8 cellular contexts compared by ENCODE assay signal in the genomic region with DNA sequence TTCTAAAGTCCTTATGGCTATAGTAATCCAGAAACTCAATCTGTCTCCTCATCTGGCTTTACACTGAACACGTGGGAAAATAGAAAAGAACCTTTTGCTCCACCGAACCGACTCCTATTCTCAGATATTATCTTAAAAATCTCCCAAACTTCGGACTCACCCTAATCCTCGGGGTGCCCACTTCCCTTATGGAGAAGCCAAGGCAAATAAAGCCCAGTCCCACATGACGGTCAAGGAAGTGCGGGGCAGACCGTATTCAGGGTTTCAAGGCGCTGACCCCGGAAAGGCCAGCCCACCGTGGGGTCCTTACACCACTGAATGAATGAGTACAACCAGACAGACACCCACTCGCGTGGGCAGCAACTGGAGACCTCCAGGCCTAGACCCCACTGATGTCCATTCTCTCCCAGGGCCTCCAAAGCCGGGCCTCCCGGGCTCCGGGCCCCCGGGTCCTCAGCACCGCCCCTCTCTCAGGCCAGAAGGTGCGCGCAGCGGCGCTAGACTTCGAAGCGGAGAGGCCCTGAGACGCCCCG. TPM values are rescaled to one million over a fixed set of nuclear protein-coding genes. Genes with fewer than 3 reads are reported as not detected.
DNase-seq lines count a peak whose midpoint lies in the region; ATAC-seq and TF ChIP-seq lines count a peak whose summit lies in the region.

No MANE protein-coding gene starts in this region.

- H3K27ac ChIP-seq in CD4-positive, alpha-beta memory T cell (ENCODE audit: low read depth, low read length), result peak overlapping the region; percentile 99
- peak overlapping the region; percentile 94 for H3K27ac ChIP-seq in hepatocyte

- CTCF ChIA-PET in CD4-positive, alpha-beta memory T cell (lab: Charles Lee; ENCODE audit: partially characterized antibody), result interaction anchor here (1.2 to 3.9 kb wide), 3 partner anchors 11 to 276 kb away, joined by 4 to 25 read pairs (median 12); a partner anchor contains a TSS

- H3K36me3 ChIP-seq in CD4-positive, alpha-beta memory T cell (ENCODE audit: insufficient read depth, low read length), result peaks cover 20% of the 10 kb centered on the region
- H3K36me3 ChIP-seq in hepatocyte (replicated peaks; ENCODE audit: insufficient read depth, low read depth), result no peaks in the 10 kb centered on the region

- H3K4me1 Mint-ChIP-seq in CD4-positive, alpha-beta memory T cell, result peaks cover 28 to 64% (median 45%) of the 10 kb centered on the region in 4 donors
- peaks cover 34% of the 10 kb centered on the region for H3K4me1 Mint-ChIP-seq in activated T-helper 1 cell treated with anti-CD3 and anti-CD28 coated beads, Interleukin-12 subunit alpha, Interleukin-12 subunit beta, Interleukin-2, Interleukin-4 antibody, amounts not matched to agents 30 ng/mL and 10 ng/mL and 1 ng/mL, durations not matched to agents 14 hours and 24 hours and 36 hours (ENCODE audit: low read depth)
- peaks cover 44% of the 10 kb centered on the region for H3K4me1 Mint-ChIP-seq in stimulated activated effector memory CD8-positive, alpha-beta T cell treated with anti-CD3 and anti-CD28 coated beads, Interleukin-12 subunit alpha, Interleukin-12 subunit beta, amount 100 ng/mL, for 72 hours

- peak overlapping the region; percentile 89 to 98 for H3K4me3 ChIP-seq in CD4-positive, alpha-beta memory T cell (ENCODE audit: low read length in 2 of 2)
- peak overlapping the region; percentile 38 for H3K4me3 ChIP-seq in hepatocyte

- peaks cover 53% of the 10 kb centered on the region for H3K79me2 ChIP-seq in hepatocyte

- H3K27me3 ChIP-seq in CD4-positive, alpha-beta memory T cell (ENCODE audit: insufficient read depth, low read length), result no peaks in the 10 kb centered on the region
- H3K27me3 ChIP-seq in hepatocyte, result no peaks in the 10 kb centered on the region

- peak overlapping the region; percentile 97 for H3K4me2 ChIP-seq in hepatocyte

- no peaks in the 10 kb centered on the region for H3K9me3 ChIP-seq in CD4-positive, alpha-beta memory T cell (ENCODE audit: control insufficient read depth in 1 of 2, low read length in 2 of 2)
- H3K9me3 ChIP-seq in hepatocyte (ENCODE audit: low read depth), result no peaks in the 10 kb centered on the region

- peaks cover 42% of the 10 kb centered on the region for H3K4me1 ChIP-seq in CD4-positive, alpha-beta memory T cell (ENCODE audit: insufficient read depth, low read length)
- peaks cover 13% of the 10 kb centered on the region for H3K4me1 ChIP-seq in hepatocyte (ENCODE audit: insufficient read depth)

- no peak for DNase-seq in CD4-positive, alpha-beta memory T cell
- no peak for DNase-seq in activated T-helper 1 cell treated with anti-CD3 and anti-CD28 coated beads, Interleukin-12 subunit alpha, Interleukin-12 subunit beta, Interleukin-2, Interleukin-4 antibody, amounts not matched to agents 30 ng/mL and 10 ng/mL and 1 ng/mL, durations not matched to agents 14 hours and 24 hours and 36 hours (ENCODE audit: low spot score)
- peak; percentile 80 for DNase-seq in hepatocyte (ENCODE audit: low spot score)
- no peak for DNase-seq in stimulated activated effector memory CD8-positive, alpha-beta T cell treated with anti-CD3 and anti-CD28 coated beads, Interleukin-12 subunit alpha, Interleukin-12 subunit beta, amount 100 ng/mL, for 72 hours (ENCODE audit: low spot score in 2 of 2)
- DNase-seq in activated effector memory CD4-positive, alpha-beta T cell treated with anti-CD3 and anti-CD28 coated beads, Interleukin-2, amount 50 U/mL, for 16 hours, result no peak
- DNase-seq in cerebellar cortex (ENCODE audit: low spot score), result no peak

- no peaks in the 10 kb centered on the region for H3K9me2 ChIP-seq in hepatocyte (replicated peaks; ENCODE audit: insufficient read depth)

- peak overlapping the region; percentile 96 to 100 (median 99) for H3K27ac Mint-ChIP-seq in CD4-positive, alpha-beta memory T cell
- peak overlapping the region; percentile 95 for H3K27ac Mint-ChIP-seq in activated T-helper 1 cell treated with anti-CD3 and anti-CD28 coated beads, Interleukin-12 subunit alpha, Interleukin-12 subunit beta, Interleukin-2, Interleukin-4 antibody, amounts not matched to agents 30 ng/mL and 10 ng/mL and 1 ng/mL, durations not matched to agents 14 hours and 24 hours and 36 hours
- H3K27ac Mint-ChIP-seq in stimulated activated effector memory CD8-positive, alpha-beta T cell treated with anti-CD3 and anti-CD28 coated beads, Interleukin-12 subunit alpha, Interleukin-12 subunit beta, amount 100 ng/mL, for 72 hours, result peak overlapping the region; percentile 97

- H3K4me3 Mint-ChIP-seq in CD4-positive, alpha-beta memory T cell, result peak overlapping the region; percentile 91 to 98 (median 96)
- peak overlapping the region; percentile 99 for H3K4me3 Mint-ChIP-seq in activated T-helper 1 cell treated with anti-CD3 and anti-CD28 coated beads, Interleukin-12 subunit alpha, Interleukin-12 subunit beta, Interleukin-2, Interleukin-4 antibody, amounts not matched to agents 30 ng/mL and 10 ng/mL and 1 ng/mL, durations not matched to agents 14 hours and 24 hours and 36 hours
- H3K4me3 Mint-ChIP-seq in stimulated activated effector memory CD8-positive, alpha-beta T cell treated with anti-CD3 and anti-CD28 coated beads, Interleukin-12 subunit alpha, Interleukin-12 subunit beta, amount 100 ng/mL, for 72 hours, result peak overlapping the region; percentile 90

- ATAC-seq in GM21360 (IDR thresholded peaks at IDR 0.05; ENCODE audit: unreplicated experiment), result peak; percentile 18
- ATAC-seq in HG03565 (IDR thresholded peaks at IDR 0.05; ENCODE audit: unreplicated experiment), result peak; percentile 19
- ATAC-seq in stimulated activated effector memory CD8-positive, alpha-beta T cell treated with anti-CD3 and anti-CD28 coated beads, Interleukin-12 subunit alpha, Interleukin-12 subunit beta, amount 100 ng/mL, for 72 hours, result peak; percentile 60

- intact Hi-C loops in CD4-positive, alpha-beta memory T cell (cut with micrococcal nuclease), result loop anchor here (1.0 kb wide), 5 partner anchors 11 to 297 kb away; a partner anchor contains a TSS
- intact Hi-C loops in activated T-helper 1 cell treated with anti-CD3 and anti-CD28 coated beads, Interleukin-12 subunit alpha, Interleukin-12 subunit beta, Interleukin-2, Interleukin-4 antibody, amounts not matched to agents 30 ng/mL and 10 ng/mL and 1 ng/mL, durations not matched to agents 14 hours and 24 hours and 36 hours (cut with micrococcal nuclease), result loop anchor here (1.0 to 5.0 kb wide), 8 partner anchors 11 to 805 kb away; a partner anchor contains a TSS

- no peak for TF ChIP-seq CTCF in hepatocyte (IDR thresholded peaks at IDR 0.05; ENCODE audit: poor library complexity)

- H2AFZ ChIP-seq in hepatocyte, result peak overlapping the region; percentile 5

- H3K27me3 Mint-ChIP-seq in CD4-positive, alpha-beta memory T cell, result no peaks in the 10 kb centered on the region
- H3K27me3 Mint-ChIP-seq in activated T-helper 1 cell treated with anti-CD3 and anti-CD28 coated beads, Interleukin-12 subunit alpha, Interleukin-12 subunit beta, Interleukin-2, Interleukin-4 antibody, amounts not matched to agents 30 ng/mL and 10 ng/mL and 1 ng/mL, durations not matched to agents 14 hours and 24 hours and 36 hours (ENCODE audit: insufficient read depth), result no peaks in the 10 kb centered on the region

- POLR2A ChIA-PET in CD4-positive, alpha-beta memory T cell (lab: Charles Lee; ENCODE audit: partially characterized antibody), result interaction anchor here (0.5 to 6.6 kb wide), 12 partner anchors 9 to 304 kb away, joined by 3 to 91 read pairs (median 5); a partner anchor contains a TSS

- H3K9me3 Mint-ChIP-seq in CD4-positive, alpha-beta memory T cell, result no peaks in the 10 kb centered on the region
- no peaks in the 10 kb centered on the region for H3K9me3 Mint-ChIP-seq in activated T-helper 1 cell treated with anti-CD3 and anti-CD28 coated beads, Interleukin-12 subunit alpha, Interleukin-12 subunit beta, Interleukin-2, Interleukin-4 antibody, amounts not matched to agents 30 ng/mL and 10 ng/mL and 1 ng/mL, durations not matched to agents 14 hours and 24 hours and 36 hours
- H3K9me3 Mint-ChIP-seq in stimulated activated effector memory CD8-positive, alpha-beta T cell treated with anti-CD3 and anti-CD28 coated beads, Interleukin-12 subunit alpha, Interleukin-12 subunit beta, amount 100 ng/mL, for 72 hours, result no peaks in the 10 kb centered on the region

- peaks cover 34% of the 10 kb centered on the region for H4K20me1 ChIP-seq in hepatocyte (ENCODE audit: insufficient read depth, poor library complexity, severe bottlenecking)

- 3% methylated on average over 21 of the region's 26 CpGs for WGBS in hepatocyte (ENCODE audit: low lambda C conversion rate, missing lambda C conversion rate)

- H3K36me3 Mint-ChIP-seq in CD4-positive, alpha-beta memory T cell, result peaks cover 4 to 40% of the 10 kb centered on the region in 2 donors
- H3K36me3 Mint-ChIP-seq in activated T-helper 1 cell treated with anti-CD3 and anti-CD28 coated beads, Interleukin-12 subunit alpha, Interleukin-12 subunit beta, Interleukin-2, Interleukin-4 antibody, amounts not matched to agents 30 ng/mL and 10 ng/mL and 1 ng/mL, durations not matched to agents 14 hours and 24 hours and 36 hours (ENCODE audit: low read depth), result peaks cover 39% of the 10 kb centered on the region
- peaks cover 56% of the 10 kb centered on the region for H3K36me3 Mint-ChIP-seq in stimulated activated effector memory CD8-positive, alpha-beta T cell treated with anti-CD3 and anti-CD28 coated beads, Interleukin-12 subunit alpha, Interleukin-12 subunit beta, amount 100 ng/mL, for 72 hours

RNA-seq across cellular contexts. Expression of a gene that starts 0.5 kb away (rescaled TPM):
- total RNA-seq in CD4-positive, alpha-beta memory T cell, result 100 to 1,000 TPM; 109 to 112 TPM
- polyA plus RNA-seq in CD4-positive, alpha-beta memory T cell, result 10 to 100 TPM; 31.9 to 51.8 TPM
- 122 and 123 TPM in 2 replicates for total RNA-seq in activated T-helper 1 cell treated with anti-CD3 and anti-CD28 coated beads, Interleukin-12 subunit alpha, Interleukin-12 subunit beta, Interleukin-2, Interleukin-4 antibody, amounts not matched to agents 30 ng/mL and 10 ng/mL and 1 ng/mL, durations not matched to agents 14 hours and 24 hours and 36 hours
- 81.4 and 95.9 TPM in 2 replicates for total RNA-seq in hepatocyte
- polyA plus RNA-seq in hepatocyte, result 22.7 and 23.6 TPM in 2 replicates

RNA-seq across cellular contexts. Expression of a gene that starts 11.5 kb away (rescaled TPM):
- total RNA-seq in CD4-positive, alpha-beta memory T cell, result 10 to 100 TPM; 18.4 to 20.7 TPM
- polyA plus RNA-seq in CD4-positive, alpha-beta memory T cell, result 10 to 100 TPM; 16.2 to 18.6 TPM
- total RNA-seq in activated T-helper 1 cell treated with anti-CD3 and anti-CD28 coated beads, Interleukin-12 subunit alpha, Interleukin-12 subunit beta, Interleukin-2, Interleukin-4 antibody, amounts not matched to agents 30 ng/mL and 10 ng/mL and 1 ng/mL, durations not matched to agents 14 hours and 24 hours and 36 hours, result 29.8 and 30.1 TPM in 2 replicates
- 19.0 and 20.3 TPM in 2 replicates for total RNA-seq in hepatocyte
- 35.5 and 37.6 TPM in 2 replicates for polyA plus RNA-seq in hepatocyte

RNA-seq across cellular contexts. Expression of a gene that starts 43.9 kb away (rescaled TPM):
- total RNA-seq in CD4-positive, alpha-beta memory T cell, result 100 to 1,000 TPM in 1 of 2 experiments, 10 to 100 TPM in 1; 99.4 to 103 TPM
- 100 to 1,000 TPM; 124 to 228 TPM for polyA plus RNA-seq in CD4-positive, alpha-beta memory T cell
- 170 and 179 TPM in 2 replicates for total RNA-seq in activated T-helper 1 cell treated with anti-CD3 and anti-CD28 coated beads, Interleukin-12 subunit alpha, Interleukin-12 subunit beta, Interleukin-2, Interleukin-4 antibody, amounts not matched to agents 30 ng/mL and 10 ng/mL and 1 ng/mL, durations not matched to agents 14 hours and 24 hours and 36 hours
- total RNA-seq in hepatocyte, result 18.0 and 18.4 TPM in 2 replicates
- polyA plus RNA-seq in hepatocyte, result 36.9 and 44.4 TPM in 2 replicates

RNA-seq across cellular contexts. Expression of a gene that starts 58.6 kb away (rescaled TPM):
- 10 to 100 TPM; 87.1 to 87.4 TPM for total RNA-seq in CD4-positive, alpha-beta memory T cell
- polyA plus RNA-seq in CD4-positive, alpha-beta memory T cell, result 10 to 100 TPM; 27.7 to 43.8 TPM
- total RNA-seq in activated T-helper 1 cell treated with anti-CD3 and anti-CD28 coated beads, Interleukin-12 subunit alpha, Interleukin-12 subunit beta, Interleukin-2, Interleukin-4 antibody, amounts not matched to agents 30 ng/mL and 10 ng/mL and 1 ng/mL, durations not matched to agents 14 hours and 24 hours and 36 hours, result 61.7 and 68.0 TPM in 2 replicates
- 19.6 and 20.1 TPM in 2 replicates for total RNA-seq in hepatocyte
- 14.7 and 18.5 TPM in 2 replicates for polyA plus RNA-seq in hepatocyte
